In genomic region chr21:46543306-46543705, GRCh38 we compare ENCODE assay signal across 17 cellular contexts.
A peak's percentile ranks its signal among the peaks of the same experiment; 100 is the strongest.
DNase-seq lines count a peak whose midpoint lies in the region; ATAC-seq and TF ChIP-seq lines count a peak whose summit lies in the region.
"Had no signal": no experiment of that assay in that cellular context is flagged by ENCODE, and none has a peak within 500 bp of the region (broad histone marks: within the 10 kb centered on the region; RNA-seq: fewer than 3 reads in every experiment).

No MANE protein-coding gene starts in this region.

- H3K27ac ChIP-seq in stomach: no peak overlapping the region
- H3K27ac ChIP-seq: GM23248 had no signal

- CTCF ChIA-PET in activated naive CD4-positive, alpha-beta T cell treated with anti-CD3 and anti-CD28 coated beads, Interleukin-2, amount 10 ng/mL, durations not matched to agents 7 days and 5 days (lab: Charles Lee): no interaction called here
- CTCF ChIA-PET in T-cell (lab: Charles Lee): no interaction called here

- POLR2A ChIA-PET in T-cell (lab: Charles Lee): no interaction called here

- peaks cover 58% of the 10 kb centered on the region for H3K36me3 Mint-ChIP-seq in activated naive CD4-positive, alpha-beta T cell treated with anti-CD3 and anti-CD28 coated beads, Interleukin-2, amount 10 ng/mL, durations not matched to agents 7 days and 5 days
- H3K36me3 Mint-ChIP-seq in T-cell (peaks cover 72% of the 10 kb centered on the region), immature natural killer cell (peaks cover 47 to 84% (median 84%) of the 10 kb centered on the region in 3 donors)

- no peak overlapping the region for H3K4me3 ChIP-seq in stomach
- H3K4me3 ChIP-seq: GM23248 had no signal

- H3K36me3 ChIP-seq in stomach: peaks cover 50 to 100% (median 99%) of the 10 kb centered on the region in 4 donors

- intact Hi-C loops in stomach (cut with DNase I; ENCODE audit: low total_unique reads): no loop called here

- peak overlapping the region; percentile 35 for H3K27ac Mint-ChIP-seq in activated naive CD4-positive, alpha-beta T cell treated with anti-CD3 and anti-CD28 coated beads, Interleukin-2, amount 10 ng/mL, durations not matched to agents 7 days and 5 days
- H3K27ac Mint-ChIP-seq in T-cell (peak overlapping the region; percentile 90), immature natural killer cell (peak overlapping the region in 5 of 6 donors; percentile 73 to 99 (median 98))

- no peak for DNase-seq in activated naive CD4-positive, alpha-beta T cell treated with anti-CD3 and anti-CD28 coated beads, Interleukin-2, amount 10 ng/mL, durations not matched to agents 7 days and 5 days
- no peak for DNase-seq in activated naive CD4-positive, alpha-beta T cell (lab: John Stamatoyannopoulos, UW)
- DNase-seq in T-cell: no peak
- no peak for DNase-seq in immature natural killer cell
- DNase-seq in stomach: peak; percentile 13
- no peak for DNase-seq in 8988T
- DNase-seq: DND-41, GDM1, GM23248, NCI-H1417, NCI-H1930, NCI-H2171, NCI-H446 treated with DMSO at 0.1 percent for 48 hours, NCI-H748 treated with DMSO at 0.1 percent for 48 hours had no signal

- ATAC-seq in T-cell (replicated peaks in 1 of 4) (no peak), HG02885 (IDR thresholded peaks at IDR 0.05; ENCODE audit: poor library complexity, unreplicated experiment) (no peak)
- ATAC-seq: Panc1 had no signal

- TF ChIP-seq EP300 in stomach (IDR thresholded peaks at IDR 0.05): no peak

- H3K4me1 Mint-ChIP-seq in activated naive CD4-positive, alpha-beta T cell treated with anti-CD3 and anti-CD28 coated beads, Interleukin-2, amount 10 ng/mL, durations not matched to agents 7 days and 5 days: peaks cover 19% of the 10 kb centered on the region
- H3K4me1 Mint-ChIP-seq in T-cell (peaks cover 53 to 68% (median 60%) of the 10 kb centered on the region in 3 donors), immature natural killer cell (peaks cover 3 to 76% of the 10 kb centered on the region in 2 donors)
- H3K4me1 Mint-ChIP-seq: CD14-positive monocyte had no signal

- no peak for TF ChIP-seq POLR2A in stomach (IDR thresholded peaks at IDR 0.05)

- no peaks in the 10 kb centered on the region for H3K4me1 ChIP-seq in stomach

- no peak overlapping the region for H3K4me3 Mint-ChIP-seq in activated naive CD4-positive, alpha-beta T cell treated with anti-CD3 and anti-CD28 coated beads, Interleukin-2, amount 10 ng/mL, durations not matched to agents 7 days and 5 days
- peak overlapping the region in 1 of 3 donors; percentile 59 for H3K4me3 Mint-ChIP-seq in T-cell
- peak overlapping the region in 2 of 5 donors; percentile 50 to 67 for H3K4me3 Mint-ChIP-seq in immature natural killer cell
- H3K4me3 Mint-ChIP-seq: CD14-positive monocyte had no signal

- 92 to 96% (median 94%) methylated on average over 12 to 19 of the region's 19 CpGs for WGBS in stomach, 5 donors

- H3K27me3 ChIP-seq in stomach: no peaks in the 10 kb centered on the region

- TF ChIP-seq CTCF in stomach (IDR thresholded peaks at IDR 0.05): no peak

- no peaks in the 10 kb centered on the region for H3K9me3 Mint-ChIP-seq in activated naive CD4-positive, alpha-beta T cell treated with anti-CD3 and anti-CD28 coated beads, Interleukin-2, amount 10 ng/mL, durations not matched to agents 7 days and 5 days
- H3K9me3 Mint-ChIP-seq in T-cell (peaks cover 0 to 1% (median 1%) of the 10 kb centered on the region in 3 donors), immature natural killer cell (no peaks in the 10 kb centered on the region)

- H3K27me3 Mint-ChIP-seq in activated naive CD4-positive, alpha-beta T cell treated with anti-CD3 and anti-CD28 coated beads, Interleukin-2, amount 10 ng/mL, durations not matched to agents 7 days and 5 days: no peaks in the 10 kb centered on the region
- H3K27me3 Mint-ChIP-seq in T-cell (no peaks in the 10 kb centered on the region), immature natural killer cell (ENCODE audit: low read depth in 3 of 3) (peaks cover 1 to 27% (median 14%) of the 10 kb centered on the region in 3 donors)

- H3K9me3 ChIP-seq in stomach: no peaks in the 10 kb centered on the region

Comparison
In these comparisons a context has a peak if more than half of its experiments do, and no peak if none do; other contexts are left out.
1. H3K27ac Mint-ChIP-seq: peak in every context shown above with its lines; median percentile 98 in immature natural killer cell; 90 in T-cell; 35 in activated naive CD4-positive, alpha-beta T cell treated with anti-CD3 and anti-CD28 coated beads, Interleukin-2, amount 10 ng/mL, durations not matched to agents 7 days and 5 days.